26 cellular contexts compared by ENCODE assay signal in genomic region chr4:41321216-41321945, GRCh38.
"Had no signal": no experiment of that assay in that cellular context is flagged by ENCODE, and none has a peak within 500 bp of the region (broad histone marks: within the 10 kb centered on the region; RNA-seq: fewer than 3 reads in every experiment).

No MANE protein-coding gene starts in this region.

- H3K9me3 Mint-ChIP-seq: memory B cell; stimulated activated memory B cell treated with anti-CD40 and anti-IgM and Interleukin-4, amounts not matched to agents 10 μg/mL and 1 μg/mL and 100 μg/mL, for 72 hours had no signal

- H3K4me3 ChIP-seq: coronary artery, esophagus muscularis mucosa, gastroesophageal sphincter, lung, ovary, psoas muscle, skin epidermis, spleen, suprapubic skin, transverse colon, vagina had no signal

- H3K4me1 ChIP-seq: gastroesophageal sphincter, psoas muscle, spleen, transverse colon, vagina had no signal

- H3K27me3 ChIP-seq: esophagus muscularis mucosa, foreskin keratinocyte, gastroesophageal sphincter, ovary, spleen, suprapubic skin, transverse colon, vagina had no signal

- H3K27ac ChIP-seq: coronary artery, esophagus muscularis mucosa, foreskin keratinocyte, gastroesophageal sphincter, ovary, psoas muscle, skin epidermis, spleen, suprapubic skin, transverse colon, vagina had no signal

- H3K9me3 ChIP-seq: esophagus muscularis mucosa, gastroesophageal sphincter, ovary, suprapubic skin, transverse colon, vagina had no signal

- DNase-seq: dermis blood vessel endothelial cell; effector memory CD4-positive, alpha-beta T cell; foreskin keratinocyte; glutamatergic neuron; left ventricle myocardium superior; natural killer cell; occipital lobe; ovary; posterior cingulate gyrus; psoas muscle; right cardiac atrium; spleen; stimulated activated CD4-positive, alpha-beta T cell treated with anti-CD3 and anti-CD28 coated beads, Interleukin-4, amount 100 ng/mL, for 4 hours; stimulated activated naive CD8-positive, alpha-beta T cell treated with anti-CD3 and anti-CD28 coated beads, Interleukin-15, amount 100 ng/mL, for 72 hours; transverse colon had no signal

- H3K36me3 Mint-ChIP-seq: memory B cell; natural killer cell; stimulated activated memory B cell treated with anti-CD40 and anti-IgM and Interleukin-4, amounts not matched to agents 10 μg/mL and 1 μg/mL and 100 μg/mL, for 72 hours had no signal

- H3K4me1 Mint-ChIP-seq: natural killer cell; stimulated activated naive CD8-positive, alpha-beta T cell treated with anti-CD3 and anti-CD28 coated beads, Interleukin-15, amount 100 ng/mL, for 72 hours had no signal

- FAIRE-seq: endothelial cell of umbilical vein, keratinocyte had no signal

- ATAC-seq: foreskin keratinocyte; gastroesophageal sphincter; left ventricle myocardium superior; natural killer cell; psoas muscle; right cardiac atrium; stimulated activated memory B cell treated with anti-CD40 and anti-IgM and Interleukin-4, amounts not matched to agents 10 μg/mL and 1 μg/mL and 100 μg/mL, for 72 hours; stimulated activated naive CD8-positive, alpha-beta T cell treated with anti-CD3 and anti-CD28 coated beads, Interleukin-15, amount 100 ng/mL, for 72 hours had no signal

- H3K27me3 Mint-ChIP-seq: memory B cell; stimulated activated memory B cell treated with anti-CD40 and anti-IgM and Interleukin-4, amounts not matched to agents 10 μg/mL and 1 μg/mL and 100 μg/mL, for 72 hours; stimulated activated naive CD8-positive, alpha-beta T cell treated with anti-CD3 and anti-CD28 coated beads, Interleukin-15, amount 100 ng/mL, for 72 hours had no signal

- H3K36me3 ChIP-seq: esophagus muscularis mucosa, gastroesophageal sphincter, ovary, spleen, suprapubic skin, transverse colon, vagina had no signal

- H3K27ac Mint-ChIP-seq: memory B cell; natural killer cell; stimulated activated memory B cell treated with anti-CD40 and anti-IgM and Interleukin-4, amounts not matched to agents 10 μg/mL and 1 μg/mL and 100 μg/mL, for 72 hours; stimulated activated naive CD8-positive, alpha-beta T cell treated with anti-CD3 and anti-CD28 coated beads, Interleukin-15, amount 100 ng/mL, for 72 hours had no signal

- H3K4me3 Mint-ChIP-seq: memory B cell; natural killer cell; stimulated activated memory B cell treated with anti-CD40 and anti-IgM and Interleukin-4, amounts not matched to agents 10 μg/mL and 1 μg/mL and 100 μg/mL, for 72 hours; stimulated activated naive CD8-positive, alpha-beta T cell treated with anti-CD3 and anti-CD28 coated beads, Interleukin-15, amount 100 ng/mL, for 72 hours had no signal
